Comparison of ENCODE assay signal across 11 cellular contexts in the genomic region with DNA sequence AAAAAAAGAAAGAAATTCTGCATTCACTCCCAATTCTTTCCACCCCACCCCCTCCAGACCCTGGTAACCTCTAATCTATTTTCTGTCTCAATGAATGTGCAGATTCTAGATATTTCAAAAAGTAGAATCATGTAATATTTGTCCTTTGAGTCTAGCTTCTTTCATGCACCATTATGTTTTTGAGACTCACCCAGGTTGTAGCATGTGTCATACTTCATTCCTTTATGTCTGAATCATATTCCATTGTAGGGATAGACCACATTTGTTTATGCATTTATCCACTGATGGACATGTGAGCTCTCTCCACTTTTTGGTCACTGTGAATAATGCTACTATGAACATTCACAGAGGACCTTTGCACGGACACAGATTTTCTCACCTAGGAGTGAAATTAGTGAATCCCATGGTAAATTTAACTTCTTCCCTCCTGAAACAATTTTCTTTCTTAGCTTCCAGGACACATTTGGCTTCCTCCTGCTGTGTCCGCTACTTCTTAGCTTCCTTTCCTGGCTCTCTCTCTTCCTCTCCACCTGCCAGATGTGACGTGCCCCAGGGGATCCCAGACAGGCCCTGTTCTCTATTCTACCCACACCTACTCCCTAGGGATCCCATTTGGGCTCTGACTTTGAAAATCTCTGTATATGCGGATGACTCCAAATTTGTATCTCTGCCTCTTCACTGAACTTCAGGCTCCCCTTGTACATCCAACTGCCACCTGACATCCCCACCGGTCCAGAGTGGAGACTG. TPM values are rescaled to one million over a fixed set of nuclear protein-coding genes. Genes with fewer than 3 reads are reported as not detected.
DNase-seq lines count a peak whose midpoint lies in the region; ATAC-seq, FAIRE-seq and TF ChIP-seq lines count a peak whose summit lies in the region.
"Had no signal": no experiment of that assay in that cellular context is flagged by ENCODE, and none has a peak within 500 bp of the region (broad histone marks: within the 10 kb centered on the region; RNA-seq: fewer than 3 reads in every experiment).

No MANE protein-coding gene starts in this region.

- no peak overlapping the region for H3K4me3 ChIP-seq in PC-9
- no peak overlapping the region for H3K4me3 ChIP-seq in epithelial cell of esophagus (ENCODE audit: low read length)
- H3K4me3 ChIP-seq: tibial nerve had no signal

- ATAC-seq in sciatic nerve (no peak), GM19023 (IDR thresholded peaks at IDR 0.05; ENCODE audit: unreplicated experiment) (no peak)

- TF ChIP-seq CTCF in PC-9 (conservative IDR thresholded peaks at IDR 0.05), result no peak
- TF ChIP-seq CTCF in epithelial cell of esophagus (IDR thresholded peaks at IDR 0.05; ENCODE audit: insufficient read depth, low read depth, low read length, missing control alignments), result no peak

- H4K20me1 ChIP-seq in PC-9 (ENCODE audit: insufficient read depth), result no peaks in the 10 kb centered on the region

- POLR2A ChIA-PET in PC-9 (lab: Charles Lee; ENCODE audit: unreplicated experiment), result interaction anchor here (0.6 to 0.7 kb wide), 9 partner anchors 50 to 1462 kb away, joined by 3 to 9 read pairs (median 4); no protein-coding TSS in a partner anchor

- no peaks in the 10 kb centered on the region for H3K27me3 ChIP-seq in PC-9 (ENCODE audit: insufficient read depth, low read depth)

- peak overlapping the region; percentile 39 for H3K4me2 ChIP-seq in PC-9

- CTCF ChIA-PET in PC-9 (lab: Charles Lee), result interaction anchor here (0.5 to 1.7 kb wide), 3 partner anchors 240 to 525 kb away, joined by 3 to 14 read pairs (median 12); no protein-coding TSS in a partner anchor

- no peak for TF ChIP-seq POLR2A in GM12891 (IDR thresholded peaks at IDR 0.05; ENCODE audit: low read depth, low read length)

- intact Hi-C loops in PC-9 (cut with micrococcal nuclease; ENCODE audit: unreplicated experiment) (loop anchor here (1.0 to 5.0 kb wide), 2 partner anchors 65 to 200 kb away; no protein-coding TSS in a partner anchor), sciatic nerve (cut with DNase I) (no loop called here)

- peaks cover 29% of the 10 kb centered on the region for H3K4me1 ChIP-seq in PC-9 (replicated peaks; ENCODE audit: insufficient read depth)

- no peaks in the 10 kb centered on the region for H3K9me2 ChIP-seq in PC-9 (ENCODE audit: insufficient read depth)

- H2AFZ ChIP-seq in PC-9, result no peak overlapping the region

- TSS peak; percentile 85 for BruUV-seq in PC-9 (replicated peaks; lab: Mats Ljungman, UMichigan)

- peaks cover 17% of the 10 kb centered on the region for H3F3A ChIP-seq in PC-9 (ENCODE audit: insufficient read depth, low read depth)

- no peaks in the 10 kb centered on the region for H3K36me3 ChIP-seq in PC-9 (ENCODE audit: low read depth)
- H3K36me3 ChIP-seq: tibial nerve had no signal

- H3K27ac ChIP-seq in PC-9, result peak overlapping the region; percentile 70
- no peak overlapping the region for H3K27ac ChIP-seq in substantia nigra (ENCODE audit: low read depth, low read length, poor library complexity, severe bottlenecking)
- H3K27ac ChIP-seq: tibial nerve had no signal

- DNase-seq in GM12891 (ENCODE audit: insufficient read length, low spot score) (no peak), PC-9 (peak; percentile 37 to 96), epithelial cell of esophagus (ENCODE audit: low read depth) (peak; percentile 85), sciatic nerve (ENCODE audit: low spot score) (peak; percentile 31), DMS79 treated with DMSO at 0.1 percent for 48 hours (lab: John Stamatoyannopoulos, UW) (no peak), substantia nigra (lab: John Stamatoyannopoulos, UW) (no peak)
- DNase-seq in stimulated activated CD4-positive, alpha-beta T cell treated with anti-CD3 and anti-CD28 coated beads, Interleukin-2, amount 100 ng/mL, for 24 hours, result no peak
- DNase-seq: activated CD4-positive, alpha-beta T cell treated with anti-CD3 and anti-CD28 coated beads, Interleukin-2, amount 10 ng/mL, durations not matched to agents 7 days and 5 days; kidney had no signal

- no peaks in the 10 kb centered on the region for H3K79me2 ChIP-seq in PC-9 (ENCODE audit: low read depth)

- no peaks in the 10 kb centered on the region for H3K9me3 ChIP-seq in PC-9 (ENCODE audit: insufficient read depth, low read depth)

- peak; percentile 13 for FAIRE-seq in GM12891 (lab: Jason Lieb, UNC)
- FAIRE-seq: kidney had no signal

TF ChIP-seq in GM12891, 5 proteins besides CTCF, POLR2A, EP300 and RAD21:
- TF ChIP-seq PAX5 (IDR thresholded peaks at IDR 0.05; ENCODE audit: insufficient read depth, low read length, severe bottlenecking) (no peak), SPI1 (IDR thresholded peaks at IDR 0.05; ENCODE audit: low read depth, low read length) (no peak), POU2F2 (IDR thresholded peaks at IDR 0.05; ENCODE audit: low read depth, low read length) (no peak), POLR2AphosphoS5 (IDR thresholded peaks at IDR 0.05; ENCODE audit: low read depth, low read length) (no peak), TAF1 (IDR thresholded peaks at IDR 0.05; ENCODE audit: low read depth, low read length) (no peak)

RNA-seq across cellular contexts. Expression of a gene that starts 24.0 kb away (rescaled TPM):
- 8.3 TPM for polyA plus RNA-seq in GM12891 (2012; ENCODE audit: low read depth, missing spikeins)
- total RNA-seq in PC-9 (2021) (39.9 and 47.0 TPM in 2 replicates), sciatic nerve (26.5 TPM)

Comparison
In these comparisons a context has a peak if more than half of its experiments do, and no peak if none do; other contexts are left out.
1. DNase-seq: peak in PC-9 (2 of 2), epithelial cell of esophagus (single experiment) and sciatic nerve (single experiment); none in GM12891 (single experiment), stimulated activated CD4-positive, alpha-beta T cell treated with anti-CD3 and anti-CD28 coated beads, Interleukin-2, amount 100 ng/mL, for 24 hours (0 of 2), DMS79 treated with DMSO at 0.1 percent for 48 hours (single experiment) and substantia nigra (0 of 49).